In genomic region chr12:45727301-45727993, GRCh38 we compare ENCODE assay signal across 1 cellular context.
A peak's percentile ranks its signal among the peaks of the same experiment; 100 is the strongest.
TF ChIP-seq lines count a peak whose summit lies in the region.

No MANE protein-coding gene starts in this region.

TF ChIP-seq in HepG2, 621 proteins besides CTCF, POLR2A, EP300 and RAD21 (continued from another document and continues in another):
- TF ChIP-seq ZBTB3 (CRISPR knock-in tag; IDR thresholded peaks at IDR 0.05; ENCODE audit: borderline replicate concordance, low read depth) (no peak), ZNF549 (CRISPR knock-in tag; IDR thresholded peaks at IDR 0.05) (no peak), MTF1 (CRISPR knock-in tag; IDR thresholded peaks at IDR 0.05) (no peak), ZKSCAN8 (CRISPR knock-in tag; IDR thresholded peaks at IDR 0.05; ENCODE audit: borderline replicate concordance) (peak; percentile 72; the same call in 1 of the 2 replicates), MYNN (CRISPR knock-in tag; IDR thresholded peaks at IDR 0.05; ENCODE audit: low read depth) (peak; percentile 57; the same call in 1 of the 2 replicates), RFX1 (IDR thresholded peaks at IDR 0.05) (no peak), BCLAF1 (IDR thresholded peaks at IDR 0.05) (no peak), SNRNP70 (IDR thresholded peaks at IDR 0.05; ENCODE audit: low read depth, low read length) (no peak), ZNF784 (CRISPR knock-in tag; IDR thresholded peaks at IDR 0.05; ENCODE audit: borderline replicate concordance) (no peak), HNRNPK (IDR thresholded peaks at IDR 0.05; ENCODE audit: low read depth, low read length, poor library complexity, severe bottlenecking) (peak; percentile 14), GABPB1 (CRISPR knock-in tag; IDR thresholded peaks at IDR 0.05) (peak; percentile 86), CEBPB (IDR thresholded peaks at IDR 0.05; ENCODE audit: borderline replicate concordance, low read depth, low read length) (peak; percentile 50), ZNF747 (CRISPR knock-in tag; IDR thresholded peaks at IDR 0.05; ENCODE audit: borderline replicate concordance) (peak; percentile 82), ZNF530 (CRISPR knock-in tag; IDR thresholded peaks at IDR 0.05; ENCODE audit: low read depth) (no peak), ZNF589 (CRISPR knock-in tag; conservative IDR thresholded peaks at IDR 0.05) (no peak), CENPBD1 (CRISPR knock-in tag; IDR thresholded peaks at IDR 0.05; ENCODE audit: borderline replicate concordance, low read depth) (no peak), MNT (IDR thresholded peaks at IDR 0.05) (0 out of 2 replicates have a peak, but pooled peaks have one; percentile 2), ONECUT2 (CRISPR knock-in tag; IDR thresholded peaks at IDR 0.05) (no peak), ZNF616 (CRISPR knock-in tag; IDR thresholded peaks at IDR 0.05; ENCODE audit: low read depth) (0 out of 2 replicates have a peak, but pooled peaks have one; percentile 33), ADNP (CRISPR knock-in tag; IDR thresholded peaks at IDR 0.05) (no peak), ZNF501 (CRISPR knock-in tag; IDR thresholded peaks at IDR 0.05) (peak; percentile 96), FOXK2 (IDR thresholded peaks at IDR 0.05) (no peak), E2F2 (CRISPR knock-in tag; IDR thresholded peaks at IDR 0.05; ENCODE audit: borderline replicate concordance) (0 out of 2 replicates have a peak, but pooled peaks have one; percentile 14), IKZF5 (CRISPR knock-in tag; IDR thresholded peaks at IDR 0.05) (peak; percentile 84), PAXIP1 (CRISPR knock-in tag; conservative IDR thresholded peaks at IDR 0.05) (peak; percentile 60), EZH2 (conservative IDR thresholded peaks at IDR 0.05; ENCODE audit: low read depth, low read length) (no peak), FOXO4 (CRISPR knock-in tag; conservative IDR thresholded peaks at IDR 0.05) (no peak), ZNF441 (CRISPR knock-in tag; IDR thresholded peaks at IDR 0.05; ENCODE audit: borderline replicate concordance) (peak; percentile 85), ZNF776 (CRISPR knock-in tag; IDR thresholded peaks at IDR 0.05) (no peak), CBX1 (IDR thresholded peaks at IDR 0.05; ENCODE audit: low read depth) (no peak), ZNF124 (CRISPR knock-in tag; IDR thresholded peaks at IDR 0.05) (0 out of 2 replicates have a peak, but pooled peaks have one; percentile 42), ZNF207 (IDR thresholded peaks at IDR 0.05; ENCODE audit: borderline replicate concordance) (no peak), ZFP41 (CRISPR knock-in tag; IDR thresholded peaks at IDR 0.05; ENCODE audit: borderline replicate concordance) (no peak), RNF219 (CRISPR knock-in tag; IDR thresholded peaks at IDR 0.05) (no peak), NFE2L2 (IDR thresholded peaks at IDR 0.05; ENCODE audit: low read length) (no peak), ZFP91 (CRISPR knock-in tag; IDR thresholded peaks at IDR 0.05; ENCODE audit: borderline replicate concordance) (peak; percentile 72; the same call in 1 of the 2 replicates), TBP (CRISPR knock-in tag; IDR thresholded peaks at IDR 0.05) (no peak), TSC22D2 (CRISPR knock-in tag; IDR thresholded peaks at IDR 0.05; ENCODE audit: borderline replicate concordance) (no peak), ZKSCAN5 (CRISPR knock-in tag; IDR thresholded peaks at IDR 0.05) (no peak), NKX3-1 (CRISPR knock-in tag; IDR thresholded peaks at IDR 0.05) (no peak), KMT2A (CRISPR knock-in tag; IDR thresholded peaks at IDR 0.05) (peak; percentile 67; the same call in 1 of the 2 replicates), YEATS2 (CRISPR knock-in tag; IDR thresholded peaks at IDR 0.05; ENCODE audit: borderline replicate concordance) (peak; percentile 29; the same call in 1 of the 2 replicates), PATZ1 (CRISPR knock-in tag; IDR thresholded peaks at IDR 0.05) (peak; percentile 96), TARDBP (CRISPR knock-in tag; IDR thresholded peaks at IDR 0.05) (0 out of 2 replicates have a peak, but pooled peaks have one; percentile 12), ELF4 (CRISPR knock-in tag; IDR thresholded peaks at IDR 0.05; ENCODE audit: borderline replicate concordance) (peak; percentile 91)
